8 cellular contexts compared by ENCODE assay signal in the genomic region with DNA sequence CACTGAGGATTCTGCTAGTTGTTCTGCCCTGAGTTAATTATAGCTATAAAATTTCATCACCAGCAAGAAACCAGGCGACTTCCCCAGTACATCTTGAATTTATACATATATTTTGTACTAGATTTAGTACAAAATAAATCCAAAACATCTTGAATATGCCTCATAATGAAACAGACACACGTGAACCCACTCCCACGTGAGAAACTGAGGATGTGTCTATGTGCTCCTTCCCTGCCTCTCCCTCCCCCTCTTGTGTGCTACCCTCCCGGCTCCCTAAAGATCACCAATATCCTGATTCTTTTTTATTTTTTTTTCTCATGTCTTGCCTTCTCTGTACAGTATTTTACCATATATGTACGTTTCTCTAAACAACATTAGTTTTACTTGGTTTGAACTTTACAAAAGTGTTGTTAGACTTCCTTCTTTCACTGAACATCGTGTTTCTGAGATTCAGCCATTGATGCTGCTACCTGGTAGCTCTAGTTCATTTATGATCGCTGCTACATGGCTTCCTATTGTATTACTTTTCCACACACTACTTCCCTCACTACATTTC. TPM values are rescaled to one million over a fixed set of nuclear protein-coding genes. Genes with fewer than 3 reads are reported as not detected.
DNase-seq lines count a peak whose midpoint lies in the region; ATAC-seq, FAIRE-seq and TF ChIP-seq lines count a peak whose summit lies in the region.

No MANE protein-coding gene starts in this region.

- H3K27ac Mint-ChIP-seq in activated CD8-positive, alpha-beta T cell treated with anti-CD3 and anti-CD28 coated beads for 36 hours = peak overlapping the region; percentile 98

- no peak for ATAC-seq in activated CD8-positive, alpha-beta T cell treated with anti-CD3 and anti-CD28 coated beads for 36 hours
- ATAC-seq in HG03520 (IDR thresholded peaks at IDR 0.05; ENCODE audit: unreplicated experiment) (no peak), HG02759 (IDR thresholded peaks at IDR 0.05; ENCODE audit: unreplicated experiment) (no peak)

- no peaks in the 10 kb centered on the region for H3K27me3 ChIP-seq in ACC112 (ENCODE audit: insufficient read depth, low read length)

- peak overlapping the region; percentile 80 for H3K4me3 Mint-ChIP-seq in activated CD8-positive, alpha-beta T cell treated with anti-CD3 and anti-CD28 coated beads for 36 hours

- H3K4me1 Mint-ChIP-seq in activated CD8-positive, alpha-beta T cell treated with anti-CD3 and anti-CD28 coated beads for 36 hours (ENCODE audit: low read depth) = peaks cover 53% of the 10 kb centered on the region

- POLR2A ChIA-PET in activated CD8-positive, alpha-beta T cell treated with anti-CD3 and anti-CD28 coated beads for 36 hours (lab: Charles Lee) = interaction anchor here (0.6 to 1.9 kb wide), 9 partner anchors 10 to 148 kb away, joined by 3 to 7 read pairs (median 3); no protein-coding TSS in a partner anchor

- H3K36me3 ChIP-seq in ACC112 (ENCODE audit: insufficient read depth, low read length) = 0 out of 2 replicates have a peak, but pooled peaks cover 4% of the 10 kb centered on the region

- H3K27ac ChIP-seq in ACC112 (ENCODE audit: low read depth, low read length) = peak overlapping the region; percentile 60

- peaks cover 8% of the 10 kb centered on the region for H3K36me3 Mint-ChIP-seq in activated CD8-positive, alpha-beta T cell treated with anti-CD3 and anti-CD28 coated beads for 36 hours (ENCODE audit: low read depth)

- DNase-seq in HFF-Myc (ENCODE audit: extremely low read depth, low read depth) (no peak), urothelium cell line (ENCODE audit: low spot score) (no peak)
- peak; percentile 90 for DNase-seq in activated CD8-positive, alpha-beta T cell treated with anti-CD3 and anti-CD28 coated beads for 36 hours
- DNase-seq in stimulated activated CD4-positive, alpha-beta T cell treated with anti-CD3 and anti-CD28 coated beads, Interleukin-4, amount 100 ng/mL, for 48 hours (ENCODE audit: low read depth in 2 of 2) = peak; percentile 31 to 41

- CTCF ChIA-PET in activated CD8-positive, alpha-beta T cell treated with anti-CD3 and anti-CD28 coated beads for 36 hours (lab: Charles Lee) = interaction anchor here (1.0 to 5.0 kb wide), 4 partner anchors 54 to 115 kb away, joined by 3 to 21 read pairs (median 4); no protein-coding TSS in a partner anchor

- TF ChIP-seq CTCF in HFF-Myc (IDR thresholded peaks at IDR 0.05; ENCODE audit: low read depth, low read length, missing control alignments) = no peak
- no peak for TF ChIP-seq CTCF in activated CD8-positive, alpha-beta T cell treated with anti-CD3 and anti-CD28 coated beads for 36 hours (IDR thresholded peaks at IDR 0.05)

- H3K9me3 Mint-ChIP-seq in activated CD8-positive, alpha-beta T cell treated with anti-CD3 and anti-CD28 coated beads for 36 hours = no peaks in the 10 kb centered on the region

- H3K4me1 ChIP-seq in ACC112 (ENCODE audit: control insufficient read depth, insufficient read depth, low read length, unreplicated experiment) = peaks cover 20% of the 10 kb centered on the region

- H3K27me3 Mint-ChIP-seq in activated CD8-positive, alpha-beta T cell treated with anti-CD3 and anti-CD28 coated beads for 36 hours = no peaks in the 10 kb centered on the region

- intact Hi-C loops in activated CD8-positive, alpha-beta T cell treated with anti-CD3 and anti-CD28 coated beads for 36 hours (cut with micrococcal nuclease) = no loop called here

- H3K4me3 ChIP-seq in ACC112 (ENCODE audit: low read depth, low read length) (peak overlapping the region; percentile 98), HFF-Myc (replicated peaks; ENCODE audit: low read depth, low read length) (peak overlapping the region; percentile 75), iPS-11a (ENCODE audit: low read depth, low read length) (peak overlapping the region; percentile 92)

- peaks cover 36% of the 10 kb centered on the region for H3K79me2 ChIP-seq in ACC112 (ENCODE audit: control insufficient read depth, insufficient read depth, low read length, unreplicated experiment)

- H2AFZ ChIP-seq in ACC112 (ENCODE audit: low read length, unreplicated experiment) = peak overlapping the region; percentile 81

- no peak for FAIRE-seq in urothelium cell line (lab: Jason Lieb, UNC)

RNA-seq across cellular contexts. Expression of gene LCMT1, which starts 1.1 kb away (rescaled TPM):
- 10 to 100 TPM; 37.1 to 40.7 TPM for total RNA-seq in activated CD8-positive, alpha-beta T cell treated with anti-CD3 and anti-CD28 coated beads for 36 hours

Comparison
In these comparisons a context has a peak if more than half of its experiments do, and no peak if none do; other contexts are left out.
1. DNase-seq: peak in activated CD8-positive, alpha-beta T cell treated with anti-CD3 and anti-CD28 coated beads for 36 hours (single experiment) and stimulated activated CD4-positive, alpha-beta T cell treated with anti-CD3 and anti-CD28 coated beads, Interleukin-4, amount 100 ng/mL, for 48 hours (2 of 2); none in HFF-Myc (single experiment) and urothelium cell line (single experiment).
2. Peak in every context shown above with its lines, with median percentiles within 50 percentile points of each other: H3K4me3 ChIP-seq.